1 cellular context compared by ENCODE assay signal in genomic region chr18:48929951-48930713, GRCh38.
TF ChIP-seq lines count a peak whose summit lies in the region.

No MANE protein-coding gene starts in this region.

TF ChIP-seq in WTC11, 78 proteins besides CTCF, POLR2A, EP300 and RAD21 (continued from another document):
- TF ChIP-seq GTF2I (CRISPR knock-in tag; conservative IDR thresholded peaks at IDR 0.05) (no peak), NFYB (CRISPR knock-in tag; conservative IDR thresholded peaks at IDR 0.05; ENCODE audit: low read depth) (no peak), HMGA2 (CRISPR knock-in tag; IDR thresholded peaks at IDR 0.05) (no peak), ZNF219 (CRISPR knock-in tag; IDR thresholded peaks at IDR 0.05; ENCODE audit: borderline replicate concordance) (no peak), ZNF138 (CRISPR knock-in tag; conservative IDR thresholded peaks at IDR 0.05) (no peak), ATF1 (CRISPR knock-in tag; IDR thresholded peaks at IDR 0.05) (no peak), CDX4 (CRISPR knock-in tag; IDR thresholded peaks at IDR 0.05; ENCODE audit: borderline replicate concordance) (no peak), ARID4B (CRISPR knock-in tag; IDR thresholded peaks at IDR 0.05; ENCODE audit: borderline replicate concordance) (no peak), RELA (CRISPR knock-in tag; IDR thresholded peaks at IDR 0.05; ENCODE audit: borderline replicate concordance) (no peak), ATF3 (CRISPR knock-in tag; conservative IDR thresholded peaks at IDR 0.05) (no peak), GABPB1 (CRISPR knock-in tag; IDR thresholded peaks at IDR 0.05) (no peak; the same call in 1 of the 2 replicates), STAT6 (CRISPR knock-in tag; conservative IDR thresholded peaks at IDR 0.05; ENCODE audit: low read depth) (no peak)
TF ChIP-seq in WTC11: peak in this region for 0.
